13 cellular contexts compared by ENCODE assay signal in genomic region chr12:121468451-121468850, GRCh38.
DNase-seq lines count a peak whose midpoint lies in the region; ATAC-seq and TF ChIP-seq lines count a peak whose summit lies in the region.
"Had no signal": no experiment of that assay in that cellular context is flagged by ENCODE, and none has a peak within 500 bp of the region (broad histone marks: within the 10 kb centered on the region; RNA-seq: fewer than 3 reads in every experiment).

No MANE protein-coding gene starts in this region.

- H4K20me1 ChIP-seq in Karpas-422 (ENCODE audit: insufficient read depth, low read depth, low read length) = peaks cover 17% of the 10 kb centered on the region

- H3K9me3 Mint-ChIP-seq in CD4-positive, CD25-positive, alpha-beta regulatory T cell = no peaks in the 10 kb centered on the region
- no peaks in the 10 kb centered on the region for H3K9me3 Mint-ChIP-seq in natural killer cell
- H3K9me3 Mint-ChIP-seq: dendritic cell treated with granulocyte-macrophage colony-stimulating factor and Interleukin-4, amounts not matched to agents 40 ng/mL and 50 ng/mL, for 4 days had no signal

- no peak overlapping the region for H2AFZ ChIP-seq in Karpas-422 (ENCODE audit: low read length)

- TF ChIP-seq CTCF in natural killer cell (IDR thresholded peaks at IDR 0.05) = no peak

- DNase-seq in CD4-positive, CD25-positive, alpha-beta regulatory T cell = no peak
- DNase-seq in Karpas-422 (no peak), astrocyte of the hippocampus (ENCODE audit: low read depth, low spot score) (peak; percentile 10), natural killer cell (no peak), OCI-M1 (lab: John Stamatoyannopoulos, UW) (no peak), DMS153 treated with DMSO at 0.1 percent for 48 hours (lab: John Stamatoyannopoulos, UW; ENCODE audit: unreplicated experiment) (no peak)
- DNase-seq: COR-L47; hippocampal formation; NCI-H1436; NK-92 treated with Interleukin-12 subunit alpha and Interleukin-12 subunit beta, amount 100 ng/mL, for 24 hours had no signal

- no peaks in the 10 kb centered on the region for H3K36me3 ChIP-seq in CD4-positive, CD25-positive, alpha-beta regulatory T cell (ENCODE audit: control insufficient read depth, insufficient read depth, low read length)
- H3K36me3 ChIP-seq in Karpas-422 (ENCODE audit: insufficient read depth, low read length) = peaks cover 8% of the 10 kb centered on the region; the same call in 1 of the 2 replicates

- peak overlapping the region; percentile 69 to 73 (median 70) for H3K4me3 Mint-ChIP-seq in CD4-positive, CD25-positive, alpha-beta regulatory T cell
- peak overlapping the region; percentile 68 for H3K4me3 Mint-ChIP-seq in natural killer cell

- no peaks in the 10 kb centered on the region for H3K27me3 ChIP-seq in CD4-positive, CD25-positive, alpha-beta regulatory T cell (ENCODE audit: control insufficient read depth, insufficient read depth, low read length)
- H3K27me3 ChIP-seq in Karpas-422 (ENCODE audit: low read length) = no peaks in the 10 kb centered on the region

- no peaks in the 10 kb centered on the region for H3K36me3 Mint-ChIP-seq in CD4-positive, CD25-positive, alpha-beta regulatory T cell
- no peaks in the 10 kb centered on the region for H3K36me3 Mint-ChIP-seq in natural killer cell

- intact Hi-C loops in natural killer cell (cut with micrococcal nuclease) = loop anchor here (5.0 kb wide), 1 partner anchor 116 kb away; the partner anchor contains the start of gene ANAPC5

- no peak overlapping the region; the same call in 1 of the 2 replicates for H3K9ac ChIP-seq in Karpas-422 (ENCODE audit: low read length)

- H3K4me2 ChIP-seq in Karpas-422 (ENCODE audit: low read depth, low read length, poor library complexity, severe bottlenecking) = peak overlapping the region; percentile 91

- ATAC-seq in CD4-positive, CD25-positive, alpha-beta regulatory T cell (ENCODE audit: low read depth in 2 of 2) = no peak
- ATAC-seq in natural killer cell (no peak), HG02763 (IDR thresholded peaks at IDR 0.05; ENCODE audit: unreplicated experiment) (no peak), HG02840 (IDR thresholded peaks at IDR 0.05; ENCODE audit: low FRiP score, unreplicated experiment) (no peak)

- no peaks in the 10 kb centered on the region for H3K9me3 ChIP-seq in CD4-positive, CD25-positive, alpha-beta regulatory T cell (ENCODE audit: control insufficient read depth in 2 of 2, low read length in 2 of 2)
- no peaks in the 10 kb centered on the region for H3K9me3 ChIP-seq in Karpas-422 (ENCODE audit: low read length)

- peaks cover 30% of the 10 kb centered on the region for H3K79me2 ChIP-seq in Karpas-422 (ENCODE audit: low read length)

- no peaks in the 10 kb centered on the region for H3K27me3 Mint-ChIP-seq in CD4-positive, CD25-positive, alpha-beta regulatory T cell
- no peaks in the 10 kb centered on the region for H3K27me3 Mint-ChIP-seq in natural killer cell (ENCODE audit: low read depth in 2 of 2)
- H3K27me3 Mint-ChIP-seq: dendritic cell treated with granulocyte-macrophage colony-stimulating factor and Interleukin-4, amounts not matched to agents 40 ng/mL and 50 ng/mL, for 4 days had no signal

- no peak overlapping the region for H3K4me3 ChIP-seq in CD4-positive, CD25-positive, alpha-beta regulatory T cell (ENCODE audit: low read depth, low read length)
- peak overlapping the region; percentile 79; the same call in 1 of the 2 replicates for H3K4me3 ChIP-seq in Karpas-422 (ENCODE audit: low read length)

- H3K27ac ChIP-seq in CD4-positive, CD25-positive, alpha-beta regulatory T cell (ENCODE audit: insufficient read depth, low read length, poor library complexity, severe bottlenecking) = no peak overlapping the region
- no peak overlapping the region for H3K27ac ChIP-seq in Karpas-422 (ENCODE audit: low read length)

- H3K4me1 ChIP-seq in CD4-positive, CD25-positive, alpha-beta regulatory T cell (ENCODE audit: control insufficient read depth, insufficient read depth, low read length, poor library complexity, severe bottlenecking) = peaks cover 20% of the 10 kb centered on the region
- peaks cover 32% of the 10 kb centered on the region for H3K4me1 ChIP-seq in Karpas-422 (ENCODE audit: low read length)

- H3K27ac Mint-ChIP-seq in CD4-positive, CD25-positive, alpha-beta regulatory T cell = peak overlapping the region; percentile 68 to 86 (median 83)
- peak overlapping the region in 1 of 2 donors; percentile 65 for H3K27ac Mint-ChIP-seq in natural killer cell
- H3K27ac Mint-ChIP-seq: dendritic cell treated with granulocyte-macrophage colony-stimulating factor and Interleukin-4, amounts not matched to agents 40 ng/mL and 50 ng/mL, for 4 days had no signal

- H3K4me1 Mint-ChIP-seq in CD4-positive, CD25-positive, alpha-beta regulatory T cell = peaks cover 13 to 34% (median 27%) of the 10 kb centered on the region in 4 donors
- H3K4me1 Mint-ChIP-seq in natural killer cell = peaks cover 19 to 20% of the 10 kb centered on the region in 2 donors

- no peaks in the 10 kb centered on the region for H3K9me2 ChIP-seq in Karpas-422 (replicated peaks; ENCODE audit: insufficient read depth, low read length)
